In the genomic region with DNA sequence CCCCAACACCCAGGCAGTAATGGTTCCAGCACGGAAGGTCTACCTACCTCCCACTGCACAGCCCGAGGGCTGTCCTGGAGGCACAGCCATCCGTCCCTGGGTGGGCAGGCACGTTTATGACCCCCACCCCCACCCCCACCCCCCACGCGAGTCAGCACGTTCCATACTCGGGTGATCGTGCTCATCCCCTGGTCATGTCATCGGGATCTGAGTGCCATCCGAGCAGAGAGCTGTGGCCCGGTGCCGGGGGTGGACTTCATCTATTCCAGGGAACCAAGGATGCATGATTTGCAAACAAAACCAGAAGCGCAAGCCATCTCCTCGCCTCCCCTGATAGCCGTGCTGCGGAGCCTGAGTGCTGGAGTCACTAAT, we compare ENCODE assay signal across 1 cellular context.
TF ChIP-seq lines count a peak whose summit lies in the region.

No MANE protein-coding gene starts in this region.

TF ChIP-seq in WTC11, 78 proteins besides CTCF, POLR2A, EP300 and RAD21 (continued from another document):
- TF ChIP-seq, protein P1, sequence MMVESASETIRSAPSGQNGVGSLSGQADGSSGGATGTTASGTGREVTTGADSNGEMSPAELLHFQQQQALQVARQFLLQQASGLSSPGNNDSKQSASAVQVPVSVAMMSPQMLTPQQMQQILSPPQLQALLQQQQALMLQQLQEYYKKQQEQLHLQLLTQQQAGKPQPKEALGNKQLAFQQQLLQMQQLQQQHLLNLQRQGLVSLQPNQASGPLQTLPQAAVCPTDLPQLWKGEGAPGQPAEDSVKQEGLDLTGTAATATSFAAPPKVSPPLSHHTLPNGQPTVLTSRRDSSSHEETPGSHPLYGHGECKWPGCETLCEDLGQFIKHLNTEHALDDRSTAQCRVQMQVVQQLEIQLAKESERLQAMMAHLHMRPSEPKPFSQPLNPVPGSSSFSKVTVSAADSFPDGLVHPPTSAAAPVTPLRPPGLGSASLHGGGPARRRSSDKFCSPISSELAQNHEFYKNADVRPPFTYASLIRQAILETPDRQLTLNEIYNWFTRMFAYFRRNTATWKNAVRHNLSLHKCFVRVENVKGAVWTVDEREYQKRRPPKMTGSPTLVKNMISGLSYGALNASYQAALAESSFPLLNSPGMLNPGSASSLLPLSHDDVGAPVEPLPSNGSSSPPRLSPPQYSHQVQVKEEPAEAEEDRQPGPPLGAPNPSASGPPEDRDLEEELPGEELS (CRISPR knock-in tag; IDR thresholded peaks at IDR 0.05) = no peak
- no peak for TF ChIP-seq TP53 (CRISPR knock-in tag; IDR thresholded peaks at IDR 0.05)
- TF ChIP-seq SOX15 (CRISPR knock-in tag; IDR thresholded peaks at IDR 0.05) = no peak
- TF ChIP-seq ELF4 (CRISPR knock-in tag; IDR thresholded peaks at IDR 0.05; ENCODE audit: low read depth) = no peak
- no peak for TF ChIP-seq ZNF263 (CRISPR knock-in tag; IDR thresholded peaks at IDR 0.05; ENCODE audit: low read depth)
- no peak for TF ChIP-seq SP1 (CRISPR knock-in tag; conservative IDR thresholded peaks at IDR 0.05)
- TF ChIP-seq, protein P2, sequence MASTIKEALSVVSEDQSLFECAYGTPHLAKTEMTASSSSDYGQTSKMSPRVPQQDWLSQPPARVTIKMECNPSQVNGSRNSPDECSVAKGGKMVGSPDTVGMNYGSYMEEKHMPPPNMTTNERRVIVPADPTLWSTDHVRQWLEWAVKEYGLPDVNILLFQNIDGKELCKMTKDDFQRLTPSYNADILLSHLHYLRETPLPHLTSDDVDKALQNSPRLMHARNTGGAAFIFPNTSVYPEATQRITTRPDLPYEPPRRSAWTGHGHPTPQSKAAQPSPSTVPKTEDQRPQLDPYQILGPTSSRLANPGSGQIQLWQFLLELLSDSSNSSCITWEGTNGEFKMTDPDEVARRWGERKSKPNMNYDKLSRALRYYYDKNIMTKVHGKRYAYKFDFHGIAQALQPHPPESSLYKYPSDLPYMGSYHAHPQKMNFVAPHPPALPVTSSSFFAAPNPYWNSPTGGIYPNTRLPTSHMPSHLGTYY (CRISPR knock-in tag; IDR thresholded peaks at IDR 0.05) = no peak
- TF ChIP-seq, protein P3, sequence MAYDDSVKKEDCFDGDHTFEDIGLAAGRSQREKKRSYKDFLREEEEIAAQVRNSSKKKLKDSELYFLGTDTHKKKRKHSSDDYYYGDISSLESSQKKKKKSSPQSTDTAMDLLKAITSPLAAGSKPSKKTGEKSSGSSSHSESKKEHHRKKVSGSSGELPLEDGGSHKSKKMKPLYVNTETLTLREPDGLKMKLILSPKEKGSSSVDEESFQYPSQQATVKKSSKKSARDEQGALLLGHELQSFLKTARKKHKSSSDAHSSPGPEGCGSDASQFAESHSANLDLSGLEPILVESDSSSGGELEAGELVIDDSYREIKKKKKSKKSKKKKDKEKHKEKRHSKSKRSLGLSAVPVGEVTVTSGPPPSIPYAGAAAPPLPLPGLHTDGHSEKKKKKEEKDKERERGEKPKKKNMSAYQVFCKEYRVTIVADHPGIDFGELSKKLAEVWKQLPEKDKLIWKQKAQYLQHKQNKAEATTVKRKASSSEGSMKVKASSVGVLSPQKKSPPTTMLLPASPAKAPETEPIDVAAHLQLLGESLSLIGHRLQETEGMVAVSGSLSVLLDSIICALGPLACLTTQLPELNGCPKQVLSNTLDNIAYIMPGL (CRISPR knock-in tag; IDR thresholded peaks at IDR 0.05) = no peak
